ENCODE assay signal across 21 cellular contexts in the genomic region with DNA sequence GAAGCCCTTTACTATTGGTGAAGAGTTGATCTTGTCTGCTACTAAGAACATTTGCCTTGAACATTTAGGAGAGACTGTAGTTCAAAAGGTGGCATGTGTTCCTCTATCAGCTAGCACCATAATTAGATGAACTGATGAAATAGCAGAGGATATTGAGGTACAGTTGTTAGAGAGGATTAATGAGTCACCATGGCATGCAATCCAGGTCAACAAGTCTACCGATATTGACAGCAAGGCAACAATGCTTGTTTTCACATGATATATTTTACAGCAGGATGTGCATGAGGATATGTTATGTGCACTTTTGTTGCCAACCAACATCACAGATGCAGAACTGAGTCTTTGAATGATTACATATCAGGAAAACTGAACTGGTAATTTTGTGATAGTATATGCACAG.
DNase-seq lines count a peak whose midpoint lies in the region; ATAC-seq and TF ChIP-seq lines count a peak whose summit lies in the region.
"Had no signal": no experiment of that assay in that cellular context is flagged by ENCODE, and none has a peak within 500 bp of the region (broad histone marks: within the 10 kb centered on the region; RNA-seq: fewer than 3 reads in every experiment).

No MANE protein-coding gene starts in this region.

- DNase-seq in SHP77 treated with DMSO at 0.1 percent for 48 hours (lab: John Stamatoyannopoulos, UW) (peak; percentile 58), SHP77 (lab: John Stamatoyannopoulos, UW) (no peak), RWPE2 (ENCODE audit: low spot score) (no peak), foreskin keratinocyte (peak; percentile 14 to 42), GM03348 (ENCODE audit: low spot score) (no peak), epidermal melanocyte (ENCODE audit: insufficient read length, low spot score) (no peak), upper lobe of right lung (no peak)
- DNase-seq: BE2C; CD4-positive, alpha-beta T cell; DMS153; EL; Karpas-422; NCI-H1105; NCI-H2081; NCI-H2171 treated with DMSO at 0.1 percent for 48 hours; NCI-H446; NCI-H526 treated with DMSO at 0.1 percent for 48 hours; NK-92 treated with Interleukin-12 subunit alpha and Interleukin-12 subunit beta, amount 100 ng/mL, for 24 hours; SIG-M5 had no signal

- H3K27ac ChIP-seq in RWPE2 (ENCODE audit: poor library complexity, severe bottlenecking) (no peak overlapping the region), foreskin keratinocyte (no peak overlapping the region), upper lobe of right lung (no peak overlapping the region)
- H3K27ac ChIP-seq: HL-60 had no signal

- H3K27me3 ChIP-seq in RWPE2 (ENCODE audit: insufficient read depth, poor library complexity, severe bottlenecking) (no peaks in the 10 kb centered on the region), foreskin keratinocyte (no peaks in the 10 kb centered on the region), upper lobe of right lung (no peaks in the 10 kb centered on the region)
- H3K27me3 ChIP-seq: BE2C had no signal

- H3K4me3 ChIP-seq in RWPE2 (ENCODE audit: severe bottlenecking) (no peak overlapping the region), upper lobe of right lung (no peak overlapping the region)

- H3K9me3 ChIP-seq in RWPE2 (ENCODE audit: severe bottlenecking) = no peaks in the 10 kb centered on the region
- H3K9me3 ChIP-seq in upper lobe of right lung = no peaks in the 10 kb centered on the region
- H3K9me3 ChIP-seq: BE2C had no signal

- H3K36me3 ChIP-seq in RWPE2 (ENCODE audit: low read depth) = no peaks in the 10 kb centered on the region
- no peaks in the 10 kb centered on the region for H3K36me3 ChIP-seq in upper lobe of right lung
- H3K36me3 ChIP-seq: BE2C had no signal

- TF ChIP-seq CTCF in RWPE2 (IDR thresholded peaks at IDR 0.05; ENCODE audit: poor library complexity, severe bottlenecking) = no peak
- no peak for TF ChIP-seq CTCF in foreskin keratinocyte (conservative IDR thresholded peaks at IDR 0.05)
- TF ChIP-seq CTCF in upper lobe of right lung (IDR thresholded peaks at IDR 0.05) = no peak

- peaks cover 6% of the 10 kb centered on the region for H3K4me1 ChIP-seq in RWPE2 (ENCODE audit: insufficient read depth, poor library complexity, severe bottlenecking)
- no peaks in the 10 kb centered on the region for H3K4me1 ChIP-seq in foreskin keratinocyte
- no peaks in the 10 kb centered on the region for H3K4me1 ChIP-seq in upper lobe of right lung
- H3K4me1 ChIP-seq: BE2C had no signal

- ATAC-seq in RWPE2 (ENCODE audit: low read depth) = peak; percentile 51; the same call in 2 of the 3 replicates
- ATAC-seq in foreskin keratinocyte = peak; percentile 55
- ATAC-seq in upper lobe of right lung = no peak
- ATAC-seq: SK-N-SH treated with all-trans-retinoic acid at 6 μM for 48 hours had no signal

- intact Hi-C loops in upper lobe of right lung (cut with DNase I) = no loop called here

Comparison
In these comparisons a context has a peak if more than half of its experiments do, and no peak if none do; other contexts are left out.
1. DNase-seq: peak in SHP77 treated with DMSO at 0.1 percent for 48 hours (single experiment) and foreskin keratinocyte (2 of 2); none in SHP77 (0 of 2), RWPE2 (single experiment), GM03348 (single experiment), epidermal melanocyte (single experiment) and upper lobe of right lung (single experiment).